In the genomic region with DNA sequence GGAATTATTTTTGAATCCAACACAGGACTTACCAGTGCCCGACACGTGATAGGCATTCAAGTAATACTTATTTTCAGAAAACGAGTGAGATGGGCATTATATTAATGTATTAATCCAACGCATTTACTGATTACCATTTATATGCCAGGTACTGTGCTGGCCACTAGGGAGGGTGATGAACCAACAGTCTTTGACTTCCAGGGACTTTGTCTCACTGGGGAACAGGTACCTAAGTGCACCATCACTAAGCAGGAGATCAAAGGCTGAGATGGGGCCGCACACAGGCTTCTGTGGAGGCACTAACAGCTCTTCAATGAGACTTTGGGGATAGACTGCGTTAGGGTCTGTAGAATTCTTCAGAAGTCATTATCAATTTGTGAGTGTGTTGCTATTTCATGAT, we compare ENCODE assay signal across 1 cellular context.
TF ChIP-seq lines count a peak whose summit lies in the region.

No MANE protein-coding gene starts in this region.

TF ChIP-seq in GM12878, 131 proteins besides CTCF, POLR2A, EP300 and RAD21:
- TF ChIP-seq, protein P1, sequence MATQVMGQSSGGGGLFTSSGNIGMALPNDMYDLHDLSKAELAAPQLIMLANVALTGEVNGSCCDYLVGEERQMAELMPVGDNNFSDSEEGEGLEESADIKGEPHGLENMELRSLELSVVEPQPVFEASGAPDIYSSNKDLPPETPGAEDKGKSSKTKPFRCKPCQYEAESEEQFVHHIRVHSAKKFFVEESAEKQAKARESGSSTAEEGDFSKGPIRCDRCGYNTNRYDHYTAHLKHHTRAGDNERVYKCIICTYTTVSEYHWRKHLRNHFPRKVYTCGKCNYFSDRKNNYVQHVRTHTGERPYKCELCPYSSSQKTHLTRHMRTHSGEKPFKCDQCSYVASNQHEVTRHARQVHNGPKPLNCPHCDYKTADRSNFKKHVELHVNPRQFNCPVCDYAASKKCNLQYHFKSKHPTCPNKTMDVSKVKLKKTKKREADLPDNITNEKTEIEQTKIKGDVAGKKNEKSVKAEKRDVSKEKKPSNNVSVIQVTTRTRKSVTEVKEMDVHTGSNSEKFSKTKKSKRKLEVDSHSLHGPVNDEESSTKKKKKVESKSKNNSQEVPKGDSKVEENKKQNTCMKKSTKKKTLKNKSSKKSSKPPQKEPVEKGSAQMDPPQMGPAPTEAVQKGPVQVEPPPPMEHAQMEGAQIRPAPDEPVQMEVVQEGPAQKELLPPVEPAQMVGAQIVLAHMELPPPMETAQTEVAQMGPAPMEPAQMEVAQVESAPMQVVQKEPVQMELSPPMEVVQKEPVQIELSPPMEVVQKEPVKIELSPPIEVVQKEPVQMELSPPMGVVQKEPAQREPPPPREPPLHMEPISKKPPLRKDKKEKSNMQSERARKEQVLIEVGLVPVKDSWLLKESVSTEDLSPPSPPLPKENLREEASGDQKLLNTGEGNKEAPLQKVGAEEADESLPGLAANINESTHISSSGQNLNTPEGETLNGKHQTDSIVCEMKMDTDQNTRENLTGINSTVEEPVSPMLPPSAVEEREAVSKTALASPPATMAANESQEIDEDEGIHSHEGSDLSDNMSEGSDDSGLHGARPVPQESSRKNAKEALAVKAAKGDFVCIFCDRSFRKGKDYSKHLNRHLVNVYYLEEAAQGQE (IDR thresholded peaks at IDR 0.05; ENCODE audit: low read depth, low read length): no peak
- TF ChIP-seq, protein P2, sequence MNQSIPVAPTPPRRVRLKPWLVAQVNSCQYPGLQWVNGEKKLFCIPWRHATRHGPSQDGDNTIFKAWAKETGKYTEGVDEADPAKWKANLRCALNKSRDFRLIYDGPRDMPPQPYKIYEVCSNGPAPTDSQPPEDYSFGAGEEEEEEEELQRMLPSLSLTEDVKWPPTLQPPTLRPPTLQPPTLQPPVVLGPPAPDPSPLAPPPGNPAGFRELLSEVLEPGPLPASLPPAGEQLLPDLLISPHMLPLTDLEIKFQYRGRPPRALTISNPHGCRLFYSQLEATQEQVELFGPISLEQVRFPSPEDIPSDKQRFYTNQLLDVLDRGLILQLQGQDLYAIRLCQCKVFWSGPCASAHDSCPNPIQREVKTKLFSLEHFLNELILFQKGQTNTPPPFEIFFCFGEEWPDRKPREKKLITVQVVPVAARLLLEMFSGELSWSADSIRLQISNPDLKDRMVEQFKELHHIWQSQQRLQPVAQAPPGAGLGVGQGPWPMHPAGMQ (IDR thresholded peaks at IDR 0.05; ENCODE audit: borderline replicate concordance): no peak
- peak; percentile 21; the same call in 1 of the 2 replicates for TF ChIP-seq SMC3 (IDR thresholded peaks at IDR 0.05; ENCODE audit: borderline replicate concordance, low read length)
